ENCODE assay signal across 10 cellular contexts in genomic region chr17:60652484-60653247, GRCh38.
DNase-seq lines count a peak whose midpoint lies in the region; ATAC-seq lines count a peak whose summit lies in the region.
"Had no signal": no experiment of that assay in that cellular context is flagged by ENCODE, and none has a peak within 500 bp of the region (broad histone marks: within the 10 kb centered on the region; RNA-seq: fewer than 3 reads in every experiment).

No MANE protein-coding gene starts in this region.

- no peaks in the 10 kb centered on the region for H3K27me3 Mint-ChIP-seq in effector memory CD8-positive, alpha-beta T cell

- no peak overlapping the region for H3K4me3 Mint-ChIP-seq in effector memory CD8-positive, alpha-beta T cell

- DNase-seq in effector memory CD8-positive, alpha-beta T cell = no peak
- DNase-seq in stimulated activated naive CD4-positive, alpha-beta T cell treated with Interleukin-2 at 50 U/mL for 16 hours (lab: John Stamatoyannopoulos, UW) = no peak
- DNase-seq in hepatic stellate cell (ENCODE audit: low spot score) = no peak
- no peak for DNase-seq in NK-92 (lab: John Stamatoyannopoulos, UW; ENCODE audit: unreplicated experiment)
- no peak for DNase-seq in RKO (ENCODE audit: low spot score)
- DNase-seq: IMR-90, stomach had no signal

- H3K9me3 Mint-ChIP-seq in effector memory CD8-positive, alpha-beta T cell = no peaks in the 10 kb centered on the region

- ATAC-seq in GM18858 (IDR thresholded peaks at IDR 0.05; ENCODE audit: unreplicated experiment) (peak; percentile 95), GM21576 (IDR thresholded peaks at IDR 0.05; ENCODE audit: unreplicated experiment) (peak; percentile 79), HG03378 (IDR thresholded peaks at IDR 0.05; ENCODE audit: unreplicated experiment) (peak; percentile 88)
- ATAC-seq in effector memory CD8-positive, alpha-beta T cell (replicated peaks) = peak; percentile 41

- H3K4me1 Mint-ChIP-seq in effector memory CD8-positive, alpha-beta T cell (ENCODE audit: low read depth in 2 of 2) = peaks cover 23 to 25% of the 10 kb centered on the region in 2 donors

- no peak overlapping the region for H3K27ac Mint-ChIP-seq in effector memory CD8-positive, alpha-beta T cell

- peaks cover 50% of the 10 kb centered on the region for H3K36me3 Mint-ChIP-seq in effector memory CD8-positive, alpha-beta T cell (ENCODE audit: insufficient read depth)

Comparison
In these comparisons a context has a peak if more than half of its experiments do, and no peak if none do; other contexts are left out.
1. ATAC-seq: peak in every context shown above with its lines; median percentile 95 in GM18858; 88 in HG03378; 79 in GM21576; 41 in effector memory CD8-positive, alpha-beta T cell.